1 cellular context compared by ENCODE assay signal in the genomic region with DNA sequence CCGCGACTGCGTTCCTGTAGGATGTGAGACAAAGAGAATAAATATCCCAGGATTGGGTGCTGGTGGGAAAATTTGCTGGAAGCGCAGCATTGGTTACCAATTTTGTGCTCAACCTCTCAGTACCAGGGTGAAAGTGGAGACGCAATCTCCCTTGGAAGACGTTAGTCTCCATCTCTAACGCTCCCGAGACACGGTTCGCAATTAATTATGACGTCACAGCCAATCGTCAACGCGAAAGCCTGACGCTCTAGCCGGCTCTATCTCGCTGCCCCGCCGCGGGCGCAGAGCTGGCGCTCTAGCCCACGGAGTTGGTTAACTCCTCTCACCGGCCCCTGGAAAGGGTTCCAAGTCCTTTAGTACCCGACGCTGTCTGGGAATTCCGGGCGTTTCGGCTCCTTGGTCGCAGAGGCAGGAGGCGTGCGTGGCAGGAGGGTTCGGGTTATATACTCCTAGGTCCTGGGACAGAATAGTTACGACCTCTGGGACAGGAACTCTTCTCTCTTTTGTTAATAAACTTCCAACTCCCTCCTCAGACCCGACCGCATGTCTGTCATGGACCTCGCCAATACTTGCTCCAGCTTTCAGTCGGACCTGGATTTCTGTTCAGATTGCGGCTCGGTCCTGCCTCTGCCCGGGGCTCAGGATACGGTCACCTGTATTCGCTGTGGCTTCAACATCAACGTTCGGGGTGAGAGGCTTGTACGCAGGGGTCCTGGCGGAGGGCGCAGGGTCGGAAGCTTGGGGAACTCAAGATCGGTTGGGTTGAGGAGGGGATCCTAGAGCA.
A peak's percentile ranks its signal among the peaks of the same experiment; 100 is the strongest.
TF ChIP-seq lines count a peak whose summit lies in the region.

A gene with protein sequence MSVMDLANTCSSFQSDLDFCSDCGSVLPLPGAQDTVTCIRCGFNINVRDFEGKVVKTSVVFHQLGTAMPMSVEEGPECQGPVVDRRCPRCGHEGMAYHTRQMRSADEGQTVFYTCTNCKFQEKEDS (plus strand): TSS at position 284 of the 784 bp plus-strand sequence. CDS start 260 bp downstream, at position 544.

TF ChIP-seq in K562, 482 proteins besides CTCF, POLR2A, EP300 and RAD21 (continued from another document and continues in another):
- TF ChIP-seq FOXK1 (CRISPR knock-in tag; IDR thresholded peaks at IDR 0.05; ENCODE audit: borderline replicate concordance), result peak; percentile 87; the same call in 1 of the 2 replicates
- 0 out of 2 replicates have a peak, but pooled peaks have one; percentile 9 for TF ChIP-seq DPF2 (IDR thresholded peaks at IDR 0.05)
- no peak for TF ChIP-seq RFX1 (IDR thresholded peaks at IDR 0.05)
- TF ChIP-seq, protein P1, sequence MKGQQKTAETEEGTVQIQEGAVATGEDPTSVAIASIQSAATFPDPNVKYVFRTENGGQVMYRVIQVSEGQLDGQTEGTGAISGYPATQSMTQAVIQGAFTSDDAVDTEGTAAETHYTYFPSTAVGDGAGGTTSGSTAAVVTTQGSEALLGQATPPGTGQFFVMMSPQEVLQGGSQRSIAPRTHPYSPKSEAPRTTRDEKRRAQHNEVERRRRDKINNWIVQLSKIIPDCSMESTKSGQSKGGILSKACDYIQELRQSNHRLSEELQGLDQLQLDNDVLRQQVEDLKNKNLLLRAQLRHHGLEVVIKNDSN (CRISPR knock-in tag; IDR thresholded peaks at IDR 0.05), result no peak; the same call in 1 of the 2 replicates
- TF ChIP-seq, protein P2, sequence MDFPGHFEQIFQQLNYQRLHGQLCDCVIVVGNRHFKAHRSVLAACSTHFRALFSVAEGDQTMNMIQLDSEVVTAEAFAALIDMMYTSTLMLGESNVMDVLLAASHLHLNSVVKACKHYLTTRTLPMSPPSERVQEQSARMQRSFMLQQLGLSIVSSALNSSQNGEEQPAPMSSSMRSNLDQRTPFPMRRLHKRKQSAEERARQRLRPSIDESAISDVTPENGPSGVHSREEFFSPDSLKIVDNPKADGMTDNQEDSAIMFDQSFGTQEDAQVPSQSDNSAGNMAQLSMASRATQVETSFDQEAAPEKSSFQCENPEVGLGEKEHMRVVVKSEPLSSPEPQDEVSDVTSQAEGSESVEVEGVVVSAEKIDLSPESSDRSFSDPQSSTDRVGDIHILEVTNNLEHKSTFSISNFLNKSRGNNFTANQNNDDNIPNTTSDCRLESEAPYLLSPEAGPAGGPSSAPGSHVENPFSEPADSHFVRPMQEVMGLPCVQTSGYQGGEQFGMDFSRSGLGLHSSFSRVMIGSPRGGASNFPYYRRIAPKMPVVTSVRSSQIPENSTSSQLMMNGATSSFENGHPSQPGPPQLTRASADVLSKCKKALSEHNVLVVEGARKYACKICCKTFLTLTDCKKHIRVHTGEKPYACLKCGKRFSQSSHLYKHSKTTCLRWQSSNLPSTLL (IDR thresholded peaks at IDR 0.05), result no peak
- no peak for TF ChIP-seq RAD51 (IDR thresholded peaks at IDR 0.05; ENCODE audit: borderline replicate concordance, low read depth)
- no peak for TF ChIP-seq SIRT6 (IDR thresholded peaks at IDR 0.05; ENCODE audit: low read depth, low read length)
- 0 out of 2 replicates have a peak, but pooled peaks have one; percentile 58 for TF ChIP-seq HDAC2 (IDR thresholded peaks at IDR 0.05)
- peak; percentile 27; the same call in 1 of the 2 replicates for TF ChIP-seq ARID1B (IDR thresholded peaks at IDR 0.05)
- peak; percentile 62; the same call in 1 of the 2 replicates for TF ChIP-seq HIVEP1 (CRISPR knock-in tag; IDR thresholded peaks at IDR 0.05)
- TF ChIP-seq ZNF217 (CRISPR knock-in tag; IDR thresholded peaks at IDR 0.05), result no peak
- no peak for TF ChIP-seq SRSF7 (optimal IDR thresholded peaks at IDR 0.05; ENCODE audit: low read depth, low read length)
- no peak for TF ChIP-seq FOXA1 (IDR thresholded peaks at IDR 0.05; ENCODE audit: borderline replicate concordance)
- no peak; the same call in 1 of the 2 replicates for TF ChIP-seq ESRRB (CRISPR knock-in tag; IDR thresholded peaks at IDR 0.05; ENCODE audit: borderline replicate concordance)
- TF ChIP-seq RBM22 (IDR thresholded peaks at IDR 0.05; ENCODE audit: low read depth, low read length, poor library complexity, severe bottlenecking), result no peak
- peak; percentile 92 for TF ChIP-seq PHF8 (IDR thresholded peaks at IDR 0.05; ENCODE audit: borderline replicate concordance, low read length)
- TF ChIP-seq, protein P3, sequence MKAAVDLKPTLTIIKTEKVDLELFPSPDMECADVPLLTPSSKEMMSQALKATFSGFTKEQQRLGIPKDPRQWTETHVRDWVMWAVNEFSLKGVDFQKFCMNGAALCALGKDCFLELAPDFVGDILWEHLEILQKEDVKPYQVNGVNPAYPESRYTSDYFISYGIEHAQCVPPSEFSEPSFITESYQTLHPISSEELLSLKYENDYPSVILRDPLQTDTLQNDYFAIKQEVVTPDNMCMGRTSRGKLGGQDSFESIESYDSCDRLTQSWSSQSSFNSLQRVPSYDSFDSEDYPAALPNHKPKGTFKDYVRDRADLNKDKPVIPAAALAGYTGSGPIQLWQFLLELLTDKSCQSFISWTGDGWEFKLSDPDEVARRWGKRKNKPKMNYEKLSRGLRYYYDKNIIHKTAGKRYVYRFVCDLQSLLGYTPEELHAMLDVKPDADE (conservative IDR thresholded peaks at IDR 0.05; ENCODE audit: control insufficient read depth, low read depth, low read length), result peak; percentile 54; the same call in 1 of the 2 replicates
- no peak for TF ChIP-seq YBX1 (IDR thresholded peaks at IDR 0.05)
- no peak for TF ChIP-seq ZNF347 (CRISPR knock-in tag; IDR thresholded peaks at IDR 0.05; ENCODE audit: low read depth)
- no peak for TF ChIP-seq ZNF77 (CRISPR knock-in tag; IDR thresholded peaks at IDR 0.05)
- TF ChIP-seq ZNF57 (CRISPR knock-in tag; IDR thresholded peaks at IDR 0.05), result no peak
- no peak for TF ChIP-seq SMARCC2 (IDR thresholded peaks at IDR 0.05; ENCODE audit: low read depth)
- 0 out of 4 replicates have a peak, but pooled peaks of 1 of the 2 experiments have one; percentile 67 for TF ChIP-seq ARNT (IDR thresholded peaks at IDR 0.05)
- TF ChIP-seq, protein P4, sequence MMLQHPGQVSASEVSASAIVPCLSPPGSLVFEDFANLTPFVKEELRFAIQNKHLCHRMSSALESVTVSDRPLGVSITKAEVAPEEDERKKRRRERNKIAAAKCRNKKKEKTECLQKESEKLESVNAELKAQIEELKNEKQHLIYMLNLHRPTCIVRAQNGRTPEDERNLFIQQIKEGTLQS (IDR thresholded peaks at IDR 0.05), result peak; percentile 99
- TF ChIP-seq, protein P4 (CRISPR knock-in tag; conservative IDR thresholded peaks at IDR 0.05), result peak; percentile 44
- TF ChIP-seq ZNF282 (CRISPR knock-in tag; IDR thresholded peaks at IDR 0.05), result no peak
- TF ChIP-seq SETDB1 (IDR thresholded peaks at IDR 0.05; ENCODE audit: low read length), result no peak
- TF ChIP-seq HMG20B (CRISPR knock-in tag; IDR thresholded peaks at IDR 0.05), result no peak
- no peak for TF ChIP-seq MEF2A (IDR thresholded peaks at IDR 0.05; ENCODE audit: control insufficient read depth, low read depth, low read length)
- TF ChIP-seq, protein P5, sequence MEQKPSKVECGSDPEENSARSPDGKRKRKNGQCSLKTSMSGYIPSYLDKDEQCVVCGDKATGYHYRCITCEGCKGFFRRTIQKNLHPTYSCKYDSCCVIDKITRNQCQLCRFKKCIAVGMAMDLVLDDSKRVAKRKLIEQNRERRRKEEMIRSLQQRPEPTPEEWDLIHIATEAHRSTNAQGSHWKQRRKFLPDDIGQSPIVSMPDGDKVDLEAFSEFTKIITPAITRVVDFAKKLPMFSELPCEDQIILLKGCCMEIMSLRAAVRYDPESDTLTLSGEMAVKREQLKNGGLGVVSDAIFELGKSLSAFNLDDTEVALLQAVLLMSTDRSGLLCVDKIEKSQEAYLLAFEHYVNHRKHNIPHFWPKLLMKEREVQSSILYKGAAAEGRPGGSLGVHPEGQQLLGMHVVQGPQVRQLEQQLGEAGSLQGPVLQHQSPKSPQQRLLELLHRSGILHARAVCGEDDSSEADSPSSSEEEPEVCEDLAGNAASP (IDR thresholded peaks at IDR 0.05), result no peak
- 0 out of 2 replicates have a peak, but pooled peaks have one; percentile 56 for TF ChIP-seq PYGO2 (tag; IDR thresholded peaks at IDR 0.05)
- TF ChIP-seq ZFP30 (CRISPR knock-in tag; IDR thresholded peaks at IDR 0.05; ENCODE audit: borderline replicate concordance), result no peak
- peak; percentile 95 for TF ChIP-seq EP400 (IDR thresholded peaks at IDR 0.05)
- TF ChIP-seq ZNF239 (CRISPR knock-in tag; IDR thresholded peaks at IDR 0.05), result no peak; the same call in 1 of the 2 replicates
- TF ChIP-seq ILK (tag; IDR thresholded peaks at IDR 0.05; ENCODE audit: borderline replicate concordance, low read depth), result no peak
- no peak for TF ChIP-seq THRAP3 (IDR thresholded peaks at IDR 0.05; ENCODE audit: borderline replicate concordance)
- TF ChIP-seq, protein P6, sequence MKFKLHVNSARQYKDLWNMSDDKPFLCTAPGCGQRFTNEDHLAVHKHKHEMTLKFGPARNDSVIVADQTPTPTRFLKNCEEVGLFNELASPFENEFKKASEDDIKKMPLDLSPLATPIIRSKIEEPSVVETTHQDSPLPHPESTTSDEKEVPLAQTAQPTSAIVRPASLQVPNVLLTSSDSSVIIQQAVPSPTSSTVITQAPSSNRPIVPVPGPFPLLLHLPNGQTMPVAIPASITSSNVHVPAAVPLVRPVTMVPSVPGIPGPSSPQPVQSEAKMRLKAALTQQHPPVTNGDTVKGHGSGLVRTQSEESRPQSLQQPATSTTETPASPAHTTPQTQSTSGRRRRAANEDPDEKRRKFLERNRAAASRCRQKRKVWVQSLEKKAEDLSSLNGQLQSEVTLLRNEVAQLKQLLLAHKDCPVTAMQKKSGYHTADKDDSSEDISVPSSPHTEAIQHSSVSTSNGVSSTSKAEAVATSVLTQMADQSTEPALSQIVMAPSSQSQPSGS (CRISPR knock-in tag; IDR thresholded peaks at IDR 0.05), result peak; percentile 86; the same call in 1 of the 2 replicates
- no peak for TF ChIP-seq ZNF436 (CRISPR knock-in tag; IDR thresholded peaks at IDR 0.05)
- TF ChIP-seq ZEB2 (IDR thresholded peaks at IDR 0.05), result no peak
- no peak for TF ChIP-seq NCOA6 (IDR thresholded peaks at IDR 0.05)
- no peak for TF ChIP-seq SMARCA4 (IDR thresholded peaks at IDR 0.05)
- peak; percentile 86 for TF ChIP-seq ZNF175 (CRISPR knock-in tag; IDR thresholded peaks at IDR 0.05; ENCODE audit: low read depth)
- TF ChIP-seq ZNF586 (CRISPR knock-in tag; conservative IDR thresholded peaks at IDR 0.05), result no peak
- peak; percentile 74; the same call in 1 of the 2 replicates for TF ChIP-seq RFX5 (IDR thresholded peaks at IDR 0.05; ENCODE audit: low read depth, low read length)
- TF ChIP-seq DIDO1 (tag; IDR thresholded peaks at IDR 0.05; ENCODE audit: low read depth), result peak; percentile 89
- no peak for TF ChIP-seq CBX2 (IDR thresholded peaks at IDR 0.05; ENCODE audit: insufficient read depth, low read length, poor library complexity, severe bottlenecking)
- TF ChIP-seq JUND (IDR thresholded peaks at IDR 0.05; ENCODE audit: borderline replicate concordance, low read depth, low read length), result peak; percentile 96
- TF ChIP-seq JUND (tag; IDR thresholded peaks at IDR 0.05; ENCODE audit: borderline replicate concordance, low read depth, low read length), result peak; percentile 92
- peak; percentile 98 for TF ChIP-seq SIN3B (IDR thresholded peaks at IDR 0.05; ENCODE audit: low read depth)
- TF ChIP-seq STAT5B (CRISPR knock-in tag; IDR thresholded peaks at IDR 0.05), result no peak
- no peak for TF ChIP-seq ZNF444 (CRISPR knock-in tag; IDR thresholded peaks at IDR 0.05)
- TF ChIP-seq, protein P7, sequence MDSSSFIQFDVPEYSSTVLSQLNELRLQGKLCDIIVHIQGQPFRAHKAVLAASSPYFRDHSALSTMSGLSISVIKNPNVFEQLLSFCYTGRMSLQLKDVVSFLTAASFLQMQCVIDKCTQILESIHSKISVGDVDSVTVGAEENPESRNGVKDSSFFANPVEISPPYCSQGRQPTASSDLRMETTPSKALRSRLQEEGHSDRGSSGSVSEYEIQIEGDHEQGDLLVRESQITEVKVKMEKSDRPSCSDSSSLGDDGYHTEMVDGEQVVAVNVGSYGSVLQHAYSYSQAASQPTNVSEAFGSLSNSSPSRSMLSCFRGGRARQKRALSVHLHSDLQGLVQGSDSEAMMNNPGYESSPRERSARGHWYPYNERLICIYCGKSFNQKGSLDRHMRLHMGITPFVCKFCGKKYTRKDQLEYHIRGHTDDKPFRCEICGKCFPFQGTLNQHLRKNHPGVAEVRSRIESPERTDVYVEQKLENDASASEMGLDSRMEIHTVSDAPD (CRISPR knock-in tag; IDR thresholded peaks at IDR 0.05), result no peak
- TF ChIP-seq ZNF76 (CRISPR knock-in tag; IDR thresholded peaks at IDR 0.05; ENCODE audit: borderline replicate concordance), result no peak
- TF ChIP-seq NFYB (IDR thresholded peaks at IDR 0.05; ENCODE audit: extremely low read depth, insufficient read length), result peak; percentile 40
- no peak for TF ChIP-seq ETV5 (CRISPR knock-in tag; IDR thresholded peaks at IDR 0.05; ENCODE audit: low read depth)
- peak; percentile 46 for TF ChIP-seq FOS (IDR thresholded peaks at IDR 0.05; ENCODE audit: extremely low read depth, insufficient read length)
- TF ChIP-seq ZNF184 (CRISPR knock-in tag; IDR thresholded peaks at IDR 0.05), result no peak
- TF ChIP-seq ZNF24 (IDR thresholded peaks at IDR 0.05), result 0 out of 2 replicates have a peak, but pooled peaks have one; percentile 40
- TF ChIP-seq MED1 (CRISPR knock-in tag; IDR thresholded peaks at IDR 0.05; ENCODE audit: borderline replicate concordance), result no peak
- no peak for TF ChIP-seq NFXL1 (CRISPR knock-in tag; IDR thresholded peaks at IDR 0.05)
- TF ChIP-seq, protein P8, sequence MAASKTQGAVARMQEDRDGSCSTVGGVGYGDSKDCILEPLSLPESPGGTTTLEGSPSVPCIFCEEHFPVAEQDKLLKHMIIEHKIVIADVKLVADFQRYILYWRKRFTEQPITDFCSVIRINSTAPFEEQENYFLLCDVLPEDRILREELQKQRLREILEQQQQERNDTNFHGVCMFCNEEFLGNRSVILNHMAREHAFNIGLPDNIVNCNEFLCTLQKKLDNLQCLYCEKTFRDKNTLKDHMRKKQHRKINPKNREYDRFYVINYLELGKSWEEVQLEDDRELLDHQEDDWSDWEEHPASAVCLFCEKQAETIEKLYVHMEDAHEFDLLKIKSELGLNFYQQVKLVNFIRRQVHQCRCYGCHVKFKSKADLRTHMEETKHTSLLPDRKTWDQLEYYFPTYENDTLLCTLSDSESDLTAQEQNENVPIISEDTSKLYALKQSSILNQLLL (CRISPR knock-in tag; IDR thresholded peaks at IDR 0.05; ENCODE audit: borderline replicate concordance), result no peak
- no peak; the same call in 1 of the 2 replicates for TF ChIP-seq SMARCE1 (IDR thresholded peaks at IDR 0.05)
